ENCODE assay signal across 9 cellular contexts in the genomic region with DNA sequence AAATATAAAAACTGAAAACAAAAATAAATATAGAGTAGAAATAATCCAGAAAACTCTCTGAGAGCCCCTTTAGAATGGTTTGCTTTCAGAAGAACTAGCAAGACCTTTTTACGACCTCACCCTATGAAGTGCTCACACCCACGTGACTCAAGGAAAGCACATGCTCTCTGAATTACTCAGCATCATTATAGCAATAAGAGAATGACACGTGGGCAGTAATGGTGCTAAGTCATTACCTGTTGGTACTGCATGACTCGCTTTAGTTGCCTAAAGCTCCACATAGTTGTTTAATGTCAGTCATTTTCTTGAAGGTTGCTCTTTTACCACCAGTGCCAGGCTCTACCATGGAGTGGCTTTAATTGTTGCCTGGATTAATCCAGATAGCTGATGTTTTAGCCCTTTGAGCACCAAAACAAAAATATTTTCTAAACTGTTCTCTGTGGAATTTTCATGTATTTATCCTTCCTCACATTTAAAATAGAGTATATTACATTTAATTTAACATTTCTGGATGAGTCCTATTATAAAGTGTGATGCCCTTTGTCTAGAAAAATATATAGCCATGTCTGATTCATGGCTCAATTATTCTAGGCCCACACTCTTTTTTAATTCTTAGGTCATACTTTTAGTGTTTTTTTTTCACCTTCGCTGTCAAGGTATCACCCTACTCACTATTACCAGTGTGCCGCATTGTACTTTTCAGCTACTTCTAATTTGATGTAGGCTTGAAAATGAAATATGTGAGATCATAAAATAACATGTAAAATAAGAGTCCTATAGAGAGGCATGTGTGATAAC. TPM values are rescaled to one million over a fixed set of nuclear protein-coding genes. Genes with fewer than 3 reads are reported as not detected.
A peak's percentile ranks its signal among the peaks of the same experiment; 100 is the strongest.
DNase-seq lines count a peak whose midpoint lies in the region; ATAC-seq and TF ChIP-seq lines count a peak whose summit lies in the region.
"Had no signal": no experiment of that assay in that cellular context is flagged by ENCODE, and none has a peak within 500 bp of the region (broad histone marks: within the 10 kb centered on the region; RNA-seq: fewer than 3 reads in every experiment).

No MANE protein-coding gene starts in this region.

- no peaks in the 10 kb centered on the region for H3K27me3 ChIP-seq in left ventricle myocardium inferior (ENCODE audit: low read depth)

- ATAC-seq in GM21528 (IDR thresholded peaks at IDR 0.05; ENCODE audit: low FRiP score, unreplicated experiment) = no peak

- H3K4me1 ChIP-seq in left ventricle myocardium inferior = no peaks in the 10 kb centered on the region

- in situ Hi-C loops in G401 (cut with HindIII; ENCODE audit: low sequenced_read_pairs) = no loop called here

- intact Hi-C loops in left ventricle myocardium inferior (cut with micrococcal nuclease) = no loop called here

- DNase-seq in AG09309 (ENCODE audit: low read depth) (peak; percentile 74), GM20000 (ENCODE audit: low spot score) (peak; percentile 16), SW480 (ENCODE audit: low spot score) (peak; percentile 94), kidney tubule cell (ENCODE audit: low spot score) (peak; percentile 97), G401 (ENCODE audit: low spot score) (no peak), left ventricle myocardium inferior (no peak)
- DNase-seq in activated CD4-positive, alpha-beta T cell treated with anti-CD3 and anti-CD28 coated beads, Interleukin-2, amount 50 U/mL, for 1 hour = no peak
- DNase-seq: NCI-H1092 had no signal

- H3K36me3 ChIP-seq in left ventricle myocardium inferior = no peaks in the 10 kb centered on the region

- H3K4me3 ChIP-seq in AG09309 (ENCODE audit: control insufficient read depth, low read depth, low read length) = no peak overlapping the region
- H3K4me3 ChIP-seq in left ventricle myocardium inferior = no peak overlapping the region

- no peaks in the 10 kb centered on the region for H3K9me3 ChIP-seq in left ventricle myocardium inferior (replicated peaks)

- H3K27ac ChIP-seq in left ventricle myocardium inferior (replicated peaks) = no peak overlapping the region

- TF ChIP-seq CTCF in AG09309 (IDR thresholded peaks at IDR 0.05; ENCODE audit: control insufficient read depth, insufficient read depth, low read depth, low read length, missing control alignments) (no peak), GM20000 (IDR thresholded peaks at IDR 0.05; ENCODE audit: extremely low read depth, missing control alignments) (no peak), left ventricle myocardium inferior (IDR thresholded peaks at IDR 0.05; ENCODE audit: borderline replicate concordance) (no peak)

RNA-seq across cellular contexts. Expression of gene THSD1, which starts 56.8 kb away (rescaled TPM):
- total RNA-seq in G401 (2014; rRNA removed; shearing (Covaris generic)) = 0.55 and 1.3 TPM in 2 replicates
- total RNA-seq in left ventricle myocardium inferior = 4.2 TPM

Comparison
In these comparisons a context has a peak if more than half of its experiments do, and no peak if none do; other contexts are left out.
1. DNase-seq: peak in AG09309 (single experiment), GM20000 (single experiment), SW480 (single experiment) and kidney tubule cell (single experiment); none in G401 (single experiment), left ventricle myocardium inferior (single experiment) and activated CD4-positive, alpha-beta T cell treated with anti-CD3 and anti-CD28 coated beads, Interleukin-2, amount 50 U/mL, for 1 hour (single experiment).